Comparison of ENCODE assay signal across 2 cellular contexts in the genomic region with DNA sequence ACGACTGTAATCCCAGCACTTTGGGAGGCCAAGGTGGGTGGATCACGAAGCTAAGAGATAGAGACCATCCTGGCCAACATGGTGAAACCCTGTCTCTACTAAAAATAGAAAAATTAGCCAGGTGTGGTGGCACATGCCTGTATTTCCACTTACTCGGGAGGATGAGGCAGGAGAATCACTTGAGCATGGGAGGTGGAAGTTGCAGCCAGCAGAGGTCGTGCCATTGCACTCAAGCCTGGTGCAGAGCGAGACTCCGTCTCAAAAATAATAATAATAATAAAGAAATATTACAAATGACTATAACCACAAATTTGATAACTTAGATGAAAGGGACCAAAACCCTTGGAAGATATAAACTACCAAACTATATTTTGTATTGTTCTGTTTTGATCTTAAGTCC.
TF ChIP-seq lines count a peak whose summit lies in the region.

No MANE protein-coding gene starts in this region.

TF ChIP-seq in HepG2, 621 proteins besides CTCF, POLR2A, EP300 and RAD21 (continues in another document):
- no peak for TF ChIP-seq ZC3H4 (CRISPR knock-in tag; IDR thresholded peaks at IDR 0.05; ENCODE audit: borderline replicate concordance)
- no peak for TF ChIP-seq MIER2 (CRISPR knock-in tag; IDR thresholded peaks at IDR 0.05)
- no peak for TF ChIP-seq HDAC2 (CRISPR knock-in tag; IDR thresholded peaks at IDR 0.05)
- no peak for TF ChIP-seq ZNF790 (CRISPR knock-in tag; IDR thresholded peaks at IDR 0.05; ENCODE audit: borderline replicate concordance)
- no peak for TF ChIP-seq UBTF (CRISPR knock-in tag; IDR thresholded peaks at IDR 0.05)
- TF ChIP-seq ZNF577 (CRISPR knock-in tag; IDR thresholded peaks at IDR 0.05; ENCODE audit: borderline replicate concordance, low read depth) = no peak
- no peak for TF ChIP-seq ZNF816 (CRISPR knock-in tag; IDR thresholded peaks at IDR 0.05; ENCODE audit: borderline replicate concordance)
- TF ChIP-seq IKZF1 (IDR thresholded peaks at IDR 0.05) = no peak
- TF ChIP-seq ZBTB4 (CRISPR knock-in tag; IDR thresholded peaks at IDR 0.05; ENCODE audit: borderline replicate concordance) = no peak
- TF ChIP-seq, protein P1, sequence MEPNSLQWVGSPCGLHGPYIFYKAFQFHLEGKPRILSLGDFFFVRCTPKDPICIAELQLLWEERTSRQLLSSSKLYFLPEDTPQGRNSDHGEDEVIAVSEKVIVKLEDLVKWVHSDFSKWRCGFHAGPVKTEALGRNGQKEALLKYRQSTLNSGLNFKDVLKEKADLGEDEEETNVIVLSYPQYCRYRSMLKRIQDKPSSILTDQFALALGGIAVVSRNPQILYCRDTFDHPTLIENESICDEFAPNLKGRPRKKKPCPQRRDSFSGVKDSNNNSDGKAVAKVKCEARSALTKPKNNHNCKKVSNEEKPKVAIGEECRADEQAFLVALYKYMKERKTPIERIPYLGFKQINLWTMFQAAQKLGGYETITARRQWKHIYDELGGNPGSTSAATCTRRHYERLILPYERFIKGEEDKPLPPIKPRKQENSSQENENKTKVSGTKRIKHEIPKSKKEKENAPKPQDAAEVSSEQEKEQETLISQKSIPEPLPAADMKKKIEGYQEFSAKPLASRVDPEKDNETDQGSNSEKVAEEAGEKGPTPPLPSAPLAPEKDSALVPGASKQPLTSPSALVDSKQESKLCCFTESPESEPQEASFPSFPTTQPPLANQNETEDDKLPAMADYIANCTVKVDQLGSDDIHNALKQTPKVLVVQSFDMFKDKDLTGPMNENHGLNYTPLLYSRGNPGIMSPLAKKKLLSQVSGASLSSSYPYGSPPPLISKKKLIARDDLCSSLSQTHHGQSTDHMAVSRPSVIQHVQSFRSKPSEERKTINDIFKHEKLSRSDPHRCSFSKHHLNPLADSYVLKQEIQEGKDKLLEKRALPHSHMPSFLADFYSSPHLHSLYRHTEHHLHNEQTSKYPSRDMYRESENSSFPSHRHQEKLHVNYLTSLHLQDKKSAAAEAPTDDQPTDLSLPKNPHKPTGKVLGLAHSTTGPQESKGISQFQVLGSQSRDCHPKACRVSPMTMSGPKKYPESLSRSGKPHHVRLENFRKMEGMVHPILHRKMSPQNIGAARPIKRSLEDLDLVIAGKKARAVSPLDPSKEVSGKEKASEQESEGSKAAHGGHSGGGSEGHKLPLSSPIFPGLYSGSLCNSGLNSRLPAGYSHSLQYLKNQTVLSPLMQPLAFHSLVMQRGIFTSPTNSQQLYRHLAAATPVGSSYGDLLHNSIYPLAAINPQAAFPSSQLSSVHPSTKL (CRISPR knock-in tag; IDR thresholded peaks at IDR 0.05) = no peak
- TF ChIP-seq MIXL1 (CRISPR knock-in tag; IDR thresholded peaks at IDR 0.05) = no peak
- no peak for TF ChIP-seq CHD4 (IDR thresholded peaks at IDR 0.05; ENCODE audit: borderline replicate concordance, low read length)
- no peak for TF ChIP-seq HNF1B (CRISPR knock-in tag; IDR thresholded peaks at IDR 0.05)
- no peak for TF ChIP-seq ZSCAN31 (CRISPR knock-in tag; IDR thresholded peaks at IDR 0.05; ENCODE audit: low read depth)
- TF ChIP-seq ZNF207 (IDR thresholded peaks at IDR 0.05; ENCODE audit: borderline replicate concordance) = no peak
- no peak for TF ChIP-seq GABPA (IDR thresholded peaks at IDR 0.05; ENCODE audit: low read depth, low read length)
- no peak for TF ChIP-seq GABPA (CRISPR knock-in tag; IDR thresholded peaks at IDR 0.05; ENCODE audit: low read depth)

TF ChIP-seq in H1, 55 proteins besides CTCF, POLR2A, EP300 and RAD21:
- TF ChIP-seq SP4 (IDR thresholded peaks at IDR 0.05; ENCODE audit: low read length) (no peak), SIN3A (conservative IDR thresholded peaks at IDR 0.05 in 1 of 2, IDR thresholded peaks at IDR 0.05 in 1 of 2; ENCODE audit: low read depth in 1 of 2, low read length in 2 of 2) (no peak), ZNF274 (IDR thresholded peaks at IDR 0.05; ENCODE audit: borderline replicate concordance, extremely low read depth, low read length) (no peak), BACH1 (IDR thresholded peaks at IDR 0.05; ENCODE audit: low read length) (no peak), HDAC6 (IDR thresholded peaks at IDR 0.05; ENCODE audit: low read depth, low read length) (no peak), POLR2AphosphoS5 (IDR thresholded peaks at IDR 0.05; ENCODE audit: low read depth, low read length) (no peak), BCL11A (IDR thresholded peaks at IDR 0.05; ENCODE audit: low read depth in 2 of 2, low read length in 2 of 2) (no peak), EGR1 (IDR thresholded peaks at IDR 0.05; ENCODE audit: borderline replicate concordance, low read depth, low read length) (no peak)
